Comparison of ENCODE assay signal across 8 cellular contexts in the genomic region with DNA sequence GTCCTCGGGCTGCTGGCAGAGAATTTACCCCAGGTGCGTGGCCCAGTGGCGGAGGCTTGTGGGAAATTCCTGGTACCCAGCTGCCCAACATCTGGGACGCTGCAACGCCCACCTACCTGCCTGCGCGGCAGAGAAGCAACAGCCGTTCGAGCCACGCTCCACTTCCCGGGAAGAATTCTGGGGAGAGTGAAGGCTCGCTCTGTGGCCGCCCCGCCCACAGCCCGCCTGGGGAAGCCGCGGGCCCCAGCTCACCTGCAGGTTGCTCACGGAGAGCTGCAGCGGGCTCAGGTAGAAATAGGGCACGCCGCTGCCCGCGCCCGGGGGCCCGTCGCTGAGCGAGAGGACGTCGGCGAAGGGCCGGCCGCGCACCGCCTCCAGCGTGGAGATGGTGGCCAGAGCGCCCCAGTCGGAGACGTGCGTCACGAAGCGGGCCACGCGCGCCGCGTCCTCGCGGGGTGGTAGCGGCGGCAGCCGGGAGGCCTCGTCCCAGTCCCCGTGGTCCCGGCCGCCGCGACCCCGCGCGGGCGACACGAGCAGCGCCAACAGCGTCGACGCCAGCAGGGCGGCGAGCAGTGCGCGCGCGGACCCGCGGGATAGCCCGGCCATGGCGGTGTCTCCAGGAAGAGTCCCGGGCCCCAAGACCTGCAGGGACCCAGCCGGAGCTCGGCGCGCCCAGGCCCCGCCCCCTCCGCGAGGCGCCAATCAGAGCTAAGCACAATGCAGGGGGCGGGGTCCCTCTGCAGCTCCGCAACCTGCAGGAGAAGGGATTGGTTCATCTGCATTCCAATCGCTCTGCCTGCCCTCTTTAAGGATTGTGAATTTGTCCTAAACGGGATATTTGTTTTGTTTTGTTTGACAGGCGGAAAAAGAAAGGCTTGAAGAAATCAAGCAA. TPM values are rescaled to one million over a fixed set of nuclear protein-coding genes. Genes with fewer than 3 reads are reported as not detected.
A peak's percentile ranks its signal among the peaks of the same experiment; 100 is the strongest.
DNase-seq lines count a peak whose midpoint lies in the region; ATAC-seq and TF ChIP-seq lines count a peak whose summit lies in the region.

TSS of gene CREG1 (minus strand) at position 627 of the 892 bp plus-strand sequence.

- H3K9ac ChIP-seq in muscle layer of colon (ENCODE audit: low read length): peak within 1 kb of the TSS; percentile 37

- BruUV-seq in Panc1 (replicated peaks; lab: Mats Ljungman, UMichigan): no TSS peak

- TF ChIP-seq CTCF in Panc1 (IDR thresholded peaks at IDR 0.05): no peak

- ATAC-seq in GM21723 (IDR thresholded peaks at IDR 0.05; ENCODE audit: unreplicated experiment) (peak; percentile 99), Panc1 (peak; percentile 99)
- ATAC-seq in activated T-cell treated with anti-CD3 and anti-CD28 coated beads, Interleukin-2, amount 50 U/mL, for 4 hours: peak; percentile 99

- H3K27me3 Mint-ChIP-seq in activated T-cell treated with anti-CD3 and anti-CD28 coated beads, Interleukin-2, amount 50 U/mL, for 4 hours (ENCODE audit: low read depth): no peaks in the 10 kb centered on the region

- intact Hi-C loops in Panc1 (cut with micrococcal nuclease; ENCODE audit: unreplicated experiment): no loop called here

- 1% methylated on average over 74 to 90 of the region's 90 CpGs for WGBS in esophagus, 2 donors

- no peaks in the 10 kb centered on the region for H3K9me3 Mint-ChIP-seq in activated T-cell treated with anti-CD3 and anti-CD28 coated beads, Interleukin-2, amount 50 U/mL, for 4 hours

- peaks cover 41% of the 10 kb centered on the region for H3K4me1 Mint-ChIP-seq in activated T-cell treated with anti-CD3 and anti-CD28 coated beads, Interleukin-2, amount 50 U/mL, for 4 hours (ENCODE audit: low read depth)

- H3K9me3 ChIP-seq in Panc1 (ENCODE audit: control insufficient read depth, insufficient read depth, low read depth, low read length): no peaks in the 10 kb centered on the region
- no peaks in the 10 kb centered on the region for H3K9me3 ChIP-seq in esophagus (ENCODE audit: control insufficient read depth in 2 of 2, insufficient read depth in 1 of 2, low read depth in 1 of 2, low read length in 1 of 2)
- H3K9me3 ChIP-seq in muscle layer of colon (ENCODE audit: low read length): no peaks in the 10 kb centered on the region

- DNase-seq in DMS53 (lab: John Stamatoyannopoulos, UW) (peak; percentile 96), KG1 (lab: John Stamatoyannopoulos, UW) (peak; percentile 90), Panc1 (ENCODE audit: low read depth, low spot score) (no peak)
- DNase-seq in activated T-cell treated with anti-CD3 and anti-CD28 coated beads, Interleukin-2, amount 50 U/mL, for 4 hours: peak; percentile 84
- DNase-seq in stimulated activated CD8-positive, alpha-beta memory T cell treated with anti-CD3 and anti-CD28 coated beads, Interleukin-7, amount 100 ng/mL, for 24 hours (ENCODE audit: low read depth): peak; percentile 75

- H3K4me3 ChIP-seq in Panc1 (ENCODE audit: low read depth in 2 of 2, low read length in 2 of 2) (peak within 1 kb of the TSS; percentile 58 to 70), esophagus (ENCODE audit: low read depth in 1 of 2, low read length in 2 of 2) (peak within 1 kb of the TSS; percentile 71 to 88), muscle layer of colon (ENCODE audit: low read depth in 1 of 2, low read length in 2 of 2) (peak within 1 kb of the TSS; percentile 88 to 95)

- POLR2A ChIA-PET in Panc1 (lab: Charles Lee): interaction anchor here (0.6 to 1.0 kb wide), 3 partner anchors 126 to 162 kb away, joined by 3 to 4 read pairs (median 3); no protein-coding TSS in a partner anchor

- H3K36me3 Mint-ChIP-seq in activated T-cell treated with anti-CD3 and anti-CD28 coated beads, Interleukin-2, amount 50 U/mL, for 4 hours (ENCODE audit: insufficient read depth): no peaks in the 10 kb centered on the region

- CTCF ChIA-PET in Panc1 (lab: Charles Lee): interaction anchor here (0.6 to 0.8 kb wide), 3 partner anchors 20 to 333 kb away, joined by 3 to 5 read pairs (median 4); no protein-coding TSS in a partner anchor

- in situ Hi-C loops in Panc1 (cut with HindIII; ENCODE audit: low pct_unique_long_range_greater_than_20kb, low sequenced_read_pairs): no loop called here

- H3K36me3 ChIP-seq in Panc1 (ENCODE audit: control insufficient read depth, insufficient read depth, low read length) (no peaks in the 10 kb centered on the region), esophagus (ENCODE audit: control insufficient read depth in 2 of 2, insufficient read depth in 2 of 2, low read length in 1 of 2) (no peaks in the 10 kb centered on the region), muscle layer of colon (ENCODE audit: insufficient read depth, low read length) (no peaks in the 10 kb centered on the region)

- H3K27me3 ChIP-seq in Panc1 (ENCODE audit: control insufficient read depth, insufficient read depth, low read length): no peaks in the 10 kb centered on the region
- no peaks in the 10 kb centered on the region for H3K27me3 ChIP-seq in esophagus (ENCODE audit: control insufficient read depth in 1 of 2, insufficient read depth in 2 of 2, low read length in 2 of 2)
- H3K27me3 ChIP-seq in muscle layer of colon (ENCODE audit: control insufficient read depth in 1 of 2, insufficient read depth in 2 of 2, low read length in 2 of 2): no peaks in the 10 kb centered on the region

- peaks cover 6% of the 10 kb centered on the region for H3K4me1 ChIP-seq in Panc1 (ENCODE audit: control insufficient read depth, insufficient read depth, low read length)
- H3K4me1 ChIP-seq in esophagus (ENCODE audit: control insufficient read depth in 2 of 2, insufficient read depth in 2 of 2, low read length in 1 of 2): peaks cover 0 to 2% of the 10 kb centered on the region in 2 donors
- H3K4me1 ChIP-seq in muscle layer of colon (ENCODE audit: insufficient read depth, low read length): peaks cover 32% of the 10 kb centered on the region

- H3K4me3 Mint-ChIP-seq in activated T-cell treated with anti-CD3 and anti-CD28 coated beads, Interleukin-2, amount 50 U/mL, for 4 hours: peak within 1 kb of the TSS; percentile 88

- H3K27ac ChIP-seq in Panc1 (ENCODE audit: low read length): no peak within 1 kb of the TSS
- H3K27ac ChIP-seq in esophagus (ENCODE audit: low read depth in 2 of 2, low read length in 1 of 2): peak within 1 kb of the TSS; percentile 86 to 97
- peak within 1 kb of the TSS; percentile 54 for H3K27ac ChIP-seq in muscle layer of colon (ENCODE audit: low read depth, low read length)

RNA-seq across cellular contexts. Expression of gene CREG1, which starts in this region (rescaled TPM):
- total RNA-seq in Panc1 (2021; ENCODE audit: unreplicated experiment): 25.9 TPM
- polyA plus RNA-seq in Panc1 (2012; ENCODE audit: insufficient read length): 12.3 TPM
- total RNA-seq in activated T-cell treated with anti-CD3 and anti-CD28 coated beads, Interleukin-2, amount 50 U/mL, for 4 hours: 10 to 100 TPM; 12.5 to 14.5 (median 14.3) TPM
- 10 to 100 TPM; 41.9 to 72.7 TPM for polyA plus RNA-seq in esophagus
